In the genomic region with DNA sequence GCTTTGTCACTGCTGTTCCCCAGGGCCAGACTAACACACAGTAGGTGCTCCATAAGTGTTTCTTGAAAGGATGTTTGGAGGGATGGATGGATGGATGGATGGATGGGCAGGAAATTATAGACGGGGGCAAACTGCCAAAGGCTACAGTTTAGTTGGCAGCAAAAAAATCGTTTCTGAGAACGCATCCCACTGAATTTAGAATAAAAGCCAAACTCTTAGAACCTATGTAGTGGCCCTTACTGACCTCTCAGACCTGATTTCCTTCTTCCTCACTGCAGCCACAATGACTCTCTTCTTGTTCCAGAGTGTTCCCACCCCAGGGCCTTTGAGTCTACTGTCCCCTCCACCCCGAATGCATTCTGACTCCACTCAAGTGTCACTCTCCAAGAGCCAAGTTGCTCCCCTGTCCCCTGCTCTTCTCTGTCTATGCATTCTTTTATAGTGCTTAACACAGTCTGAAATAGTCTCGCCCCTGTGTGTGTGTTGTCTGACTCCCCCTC, we compare ENCODE assay signal across 9 cellular contexts. TPM values are rescaled to one million over a fixed set of nuclear protein-coding genes. Genes with fewer than 3 reads are reported as not detected.
A peak's percentile ranks its signal among the peaks of the same experiment; 100 is the strongest.
DNase-seq lines count a peak whose midpoint lies in the region; ATAC-seq and TF ChIP-seq lines count a peak whose summit lies in the region.
"Had no signal": no experiment of that assay in that cellular context is flagged by ENCODE, and none has a peak within 500 bp of the region (broad histone marks: within the 10 kb centered on the region; RNA-seq: fewer than 3 reads in every experiment).

No MANE protein-coding gene starts in this region.

- H3K4me3 ChIP-seq in CD4-positive, CD25-positive, alpha-beta regulatory T cell (ENCODE audit: low read depth, low read length), result no peak overlapping the region
- peak overlapping the region; percentile 78 for H3K4me3 ChIP-seq in coronary artery
- peak overlapping the region; percentile 53 to 56 for H3K4me3 ChIP-seq in prostate gland

- H3K27me3 Mint-ChIP-seq in CD4-positive, CD25-positive, alpha-beta regulatory T cell, result peaks cover 68% of the 10 kb centered on the region
- peaks cover 54% of the 10 kb centered on the region for H3K27me3 Mint-ChIP-seq in IgD-negative memory B cell

- peaks cover 10% of the 10 kb centered on the region for H3K27me3 ChIP-seq in CD4-positive, CD25-positive, alpha-beta regulatory T cell (ENCODE audit: control insufficient read depth, insufficient read depth, low read length)
- H3K27me3 ChIP-seq in prostate gland (replicated peaks; ENCODE audit: insufficient read depth), result no peaks in the 10 kb centered on the region

- no peak for ATAC-seq in CD4-positive, CD25-positive, alpha-beta regulatory T cell (ENCODE audit: low read depth in 2 of 2)

- no peaks in the 10 kb centered on the region for H3K36me3 ChIP-seq in CD4-positive, CD25-positive, alpha-beta regulatory T cell (ENCODE audit: control insufficient read depth, insufficient read depth, low read length)
- no peaks in the 10 kb centered on the region for H3K36me3 ChIP-seq in prostate gland

- peak overlapping the region; percentile 3 to 48 (median 46) for H3K4me3 Mint-ChIP-seq in CD4-positive, CD25-positive, alpha-beta regulatory T cell
- H3K4me3 Mint-ChIP-seq in IgD-negative memory B cell, result peak overlapping the region; percentile 35 to 91 (median 66)

- peaks cover 0 to 12% (median 1%) of the 10 kb centered on the region in 4 donors for H3K4me1 Mint-ChIP-seq in CD4-positive, CD25-positive, alpha-beta regulatory T cell
- peaks cover 0 to 6% (median 4%) of the 10 kb centered on the region in 3 donors for H3K4me1 Mint-ChIP-seq in IgD-negative memory B cell

- no peak overlapping the region for H3K27ac ChIP-seq in CD4-positive, CD25-positive, alpha-beta regulatory T cell (ENCODE audit: insufficient read depth, low read length, poor library complexity, severe bottlenecking)
- no peak overlapping the region for H3K27ac ChIP-seq in coronary artery
- H3K27ac ChIP-seq in prostate gland, result no peak overlapping the region

- H3K4me1 ChIP-seq in CD4-positive, CD25-positive, alpha-beta regulatory T cell (ENCODE audit: control insufficient read depth, insufficient read depth, low read length, poor library complexity, severe bottlenecking), result peaks cover 5% of the 10 kb centered on the region
- H3K4me1 ChIP-seq in prostate gland (replicated peaks), result no peaks in the 10 kb centered on the region

- no peak for DNase-seq in CD4-positive, CD25-positive, alpha-beta regulatory T cell
- no peak for DNase-seq in coronary artery (ENCODE audit: low spot score)
- no peak for DNase-seq in prostate gland (ENCODE audit: low spot score)
- DNase-seq in foreskin melanocyte, result no peak
- no peak for DNase-seq in stimulated activated CD4-positive, alpha-beta T cell treated with anti-CD3 and anti-CD28 coated beads, Interleukin-15, amount 100 ng/mL, for 24 hours
- no peak for DNase-seq in activated CD4-positive, alpha-beta T cell treated with anti-CD3 and anti-CD28 coated beads for 4 hours

- intact Hi-C loops in prostate gland (cut with DNase I), result loop anchor here (2.0 to 5.0 kb wide), 4 partner anchors 71 to 421 kb away; no protein-coding TSS in a partner anchor

- no peak for TF ChIP-seq CTCF in coronary artery (IDR thresholded peaks at IDR 0.05)
- no peak for TF ChIP-seq CTCF in prostate gland (IDR thresholded peaks at IDR 0.05)

- WGBS in prostate gland, result 25% methylated on average over 5 of the region's 5 CpGs

- peaks cover 0 to 2% (median 0%) of the 10 kb centered on the region in 7 donors for H3K9me3 Mint-ChIP-seq in CD4-positive, CD25-positive, alpha-beta regulatory T cell
- H3K9me3 Mint-ChIP-seq in IgD-negative memory B cell, result peaks cover 0 to 6% (median 0%) of the 10 kb centered on the region in 3 donors

- no peaks in the 10 kb centered on the region for H3K9me3 ChIP-seq in CD4-positive, CD25-positive, alpha-beta regulatory T cell (ENCODE audit: control insufficient read depth in 2 of 2, low read length in 2 of 2)
- H3K9me3 ChIP-seq in prostate gland, result no peaks in the 10 kb centered on the region

- TF ChIP-seq POLR2A in prostate gland (IDR thresholded peaks at IDR 0.05), result no peak

- H3K27ac Mint-ChIP-seq in CD4-positive, CD25-positive, alpha-beta regulatory T cell, result no peak overlapping the region
- H3K27ac Mint-ChIP-seq in IgD-negative memory B cell, result peak overlapping the region in 1 of 3 donors; percentile 18

- no peaks in the 10 kb centered on the region for H3K36me3 Mint-ChIP-seq in CD4-positive, CD25-positive, alpha-beta regulatory T cell
- peaks cover 4% of the 10 kb centered on the region for H3K36me3 Mint-ChIP-seq in IgD-negative memory B cell

RNA-seq across cellular contexts. Expression of gene GATA2, which starts 5.2 kb away (rescaled TPM):
- 6.2 TPM for total RNA-seq in CD4-positive, CD25-positive, alpha-beta regulatory T cell
- not detected for polyA plus RNA-seq in CD4-positive, CD25-positive, alpha-beta regulatory T cell
- 0.11 TPM for polyA plus RNA-seq in IgD-negative memory B cell
- 100 to 1,000 TPM; 181 to 275 TPM for total RNA-seq in prostate gland

RNA-seq across cellular contexts. Expression of gene DNAJB8, which starts 31.5 kb away (rescaled TPM):
- total RNA-seq in CD4-positive, CD25-positive, alpha-beta regulatory T cell, result not detected
- not detected for polyA plus RNA-seq in CD4-positive, CD25-positive, alpha-beta regulatory T cell
- not detected for polyA plus RNA-seq in IgD-negative memory B cell
- total RNA-seq in prostate gland, result 1 to 10 TPM in 1 of 2 donors, not detected in 1; 3.2 TPM
- total RNA-seq: cerebellum, M059J had no signal

Comparison
In these comparisons a context has a peak if more than half of its experiments do, and no peak if none do; other contexts are left out.
1. RNA of gene GATA2, which starts 5.2 kb away (total RNA-seq): 181 to 275 TPM in prostate gland; 6.2 TPM in CD4-positive, CD25-positive, alpha-beta regulatory T cell (single experiment); every median in the first group is over 10 times any median in the second.